ENCODE assay signal across 1 cellular context in the genomic region with DNA sequence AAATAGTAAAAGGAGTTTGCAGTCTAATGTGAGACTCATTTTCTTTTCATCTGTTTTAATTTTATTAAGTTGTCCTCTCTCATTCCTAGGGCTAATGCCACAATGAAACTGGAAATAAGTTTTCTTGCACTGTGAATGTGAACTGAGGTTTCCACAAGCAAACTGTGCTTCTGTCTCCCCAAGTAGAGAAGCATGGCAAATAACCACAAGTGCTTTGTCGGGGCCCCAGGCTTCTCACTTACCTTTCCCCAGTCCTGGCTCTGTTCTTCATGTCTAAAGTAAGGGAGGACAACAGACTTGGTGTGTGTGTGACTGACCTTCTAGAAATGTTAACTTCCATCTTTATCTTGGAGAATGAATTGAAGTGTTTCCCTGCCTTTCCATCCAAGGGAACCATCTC.
TF ChIP-seq lines count a peak whose summit lies in the region.

No MANE protein-coding gene starts in this region.

TF ChIP-seq in SK-N-SH treated with all-trans-retinoic acid at 6 μM for 48 hours, 23 proteins besides CTCF, POLR2A, EP300 and RAD21 (continued from another document):
- TF ChIP-seq, protein P1, sequence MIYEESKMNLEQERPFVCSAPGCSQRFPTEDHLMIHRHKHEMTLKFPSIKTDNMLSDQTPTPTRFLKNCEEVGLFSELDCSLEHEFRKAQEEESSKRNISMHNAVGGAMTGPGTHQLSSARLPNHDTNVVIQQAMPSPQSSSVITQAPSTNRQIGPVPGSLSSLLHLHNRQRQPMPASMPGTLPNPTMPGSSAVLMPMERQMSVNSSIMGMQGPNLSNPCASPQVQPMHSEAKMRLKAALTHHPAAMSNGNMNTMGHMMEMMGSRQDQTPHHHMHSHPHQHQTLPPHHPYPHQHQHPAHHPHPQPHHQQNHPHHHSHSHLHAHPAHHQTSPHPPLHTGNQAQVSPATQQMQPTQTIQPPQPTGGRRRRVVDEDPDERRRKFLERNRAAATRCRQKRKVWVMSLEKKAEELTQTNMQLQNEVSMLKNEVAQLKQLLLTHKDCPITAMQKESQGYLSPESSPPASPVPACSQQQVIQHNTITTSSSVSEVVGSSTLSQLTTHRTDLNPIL (CRISPR knock-in tag; IDR thresholded peaks at IDR 0.05; ENCODE audit: low read depth) = no peak
- TF ChIP-seq RARB (CRISPR knock-in tag; IDR thresholded peaks at IDR 0.05) = no peak
- TF ChIP-seq ARNTL (CRISPR knock-in tag; IDR thresholded peaks at IDR 0.05; ENCODE audit: borderline replicate concordance, low read depth) = no peak
- TF ChIP-seq, protein P2, sequence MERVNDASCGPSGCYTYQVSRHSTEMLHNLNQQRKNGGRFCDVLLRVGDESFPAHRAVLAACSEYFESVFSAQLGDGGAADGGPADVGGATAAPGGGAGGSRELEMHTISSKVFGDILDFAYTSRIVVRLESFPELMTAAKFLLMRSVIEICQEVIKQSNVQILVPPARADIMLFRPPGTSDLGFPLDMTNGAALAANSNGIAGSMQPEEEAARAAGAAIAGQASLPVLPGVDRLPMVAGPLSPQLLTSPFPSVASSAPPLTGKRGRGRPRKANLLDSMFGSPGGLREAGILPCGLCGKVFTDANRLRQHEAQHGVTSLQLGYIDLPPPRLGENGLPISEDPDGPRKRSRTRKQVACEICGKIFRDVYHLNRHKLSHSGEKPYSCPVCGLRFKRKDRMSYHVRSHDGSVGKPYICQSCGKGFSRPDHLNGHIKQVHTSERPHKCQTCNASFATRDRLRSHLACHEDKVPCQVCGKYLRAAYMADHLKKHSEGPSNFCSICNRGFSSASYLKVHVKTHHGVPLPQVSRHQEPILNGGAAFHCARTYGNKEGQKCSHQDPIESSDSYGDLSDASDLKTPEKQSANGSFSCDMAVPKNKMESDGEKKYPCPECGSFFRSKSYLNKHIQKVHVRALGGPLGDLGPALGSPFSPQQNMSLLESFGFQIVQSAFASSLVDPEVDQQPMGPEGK (CRISPR knock-in tag; IDR thresholded peaks at IDR 0.05; ENCODE audit: borderline replicate concordance) = no peak
- no peak for TF ChIP-seq ZNF8 (CRISPR knock-in tag; IDR thresholded peaks at IDR 0.05)
- TF ChIP-seq ZNF70 (CRISPR knock-in tag; IDR thresholded peaks at IDR 0.05) = no peak
- no peak for TF ChIP-seq ZNF565 (CRISPR knock-in tag; conservative IDR thresholded peaks at IDR 0.05; ENCODE audit: low read depth)
